1 cellular context compared by ENCODE assay signal in the genomic region with DNA sequence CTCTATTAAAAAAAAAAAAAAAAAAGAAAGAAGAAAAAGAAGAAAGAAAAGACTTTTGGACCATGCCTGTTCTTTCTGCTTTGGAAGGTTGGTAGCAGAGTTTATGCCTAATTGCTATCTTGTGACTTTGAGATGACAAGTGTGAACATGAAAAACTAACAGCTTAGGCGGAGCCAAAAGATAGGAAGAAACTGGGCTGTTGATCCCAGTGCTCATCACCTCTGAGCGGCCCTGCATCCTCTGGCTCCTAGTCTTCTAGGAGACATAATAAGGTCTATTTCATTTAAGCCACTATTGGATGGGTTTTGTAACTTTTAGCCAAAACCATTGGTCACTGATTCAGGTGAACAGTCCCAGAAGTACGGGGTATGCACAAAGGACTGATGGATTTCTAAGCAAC.
TF ChIP-seq lines count a peak whose summit lies in the region.

No MANE protein-coding gene starts in this region.

TF ChIP-seq in A549, 52 proteins besides CTCF, POLR2A, EP300 and RAD21 (continued from another document):
- TF ChIP-seq ZC3H11A (IDR thresholded peaks at IDR 0.05) (no peak), JUNB (IDR thresholded peaks at IDR 0.05) (no peak), HOXA7 (CRISPR knock-in tag; IDR thresholded peaks at IDR 0.05) (no peak), HOXB5 (CRISPR knock-in tag; IDR thresholded peaks at IDR 0.05) (no peak)
- TF ChIP-seq, protein P1, sequence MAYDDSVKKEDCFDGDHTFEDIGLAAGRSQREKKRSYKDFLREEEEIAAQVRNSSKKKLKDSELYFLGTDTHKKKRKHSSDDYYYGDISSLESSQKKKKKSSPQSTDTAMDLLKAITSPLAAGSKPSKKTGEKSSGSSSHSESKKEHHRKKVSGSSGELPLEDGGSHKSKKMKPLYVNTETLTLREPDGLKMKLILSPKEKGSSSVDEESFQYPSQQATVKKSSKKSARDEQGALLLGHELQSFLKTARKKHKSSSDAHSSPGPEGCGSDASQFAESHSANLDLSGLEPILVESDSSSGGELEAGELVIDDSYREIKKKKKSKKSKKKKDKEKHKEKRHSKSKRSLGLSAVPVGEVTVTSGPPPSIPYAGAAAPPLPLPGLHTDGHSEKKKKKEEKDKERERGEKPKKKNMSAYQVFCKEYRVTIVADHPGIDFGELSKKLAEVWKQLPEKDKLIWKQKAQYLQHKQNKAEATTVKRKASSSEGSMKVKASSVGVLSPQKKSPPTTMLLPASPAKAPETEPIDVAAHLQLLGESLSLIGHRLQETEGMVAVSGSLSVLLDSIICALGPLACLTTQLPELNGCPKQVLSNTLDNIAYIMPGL (CRISPR knock-in tag; IDR thresholded peaks at IDR 0.05; ENCODE audit: borderline replicate concordance) = no peak
